ENCODE assay signal across 34 cellular contexts in genomic region chr14:65000868-65001600, GRCh38. TPM values are rescaled to one million over a fixed set of nuclear protein-coding genes. Genes with fewer than 3 reads are reported as not detected.
DNase-seq lines count a peak whose midpoint lies in the region; ATAC-seq, FAIRE-seq and TF ChIP-seq lines count a peak whose summit lies in the region.
"Had no signal": no experiment of that assay in that cellular context is flagged by ENCODE, and none has a peak within 500 bp of the region (broad histone marks: within the 10 kb centered on the region; RNA-seq: fewer than 3 reads in every experiment).

No MANE protein-coding gene starts in this region.

- no peak for TF ChIP-seq CTCF in AG04449 (IDR thresholded peaks at IDR 0.05; ENCODE audit: insufficient read depth, low read length, missing control alignments)
- no peak for TF ChIP-seq CTCF in HEK293 (tag by site-specific recombination; IDR thresholded peaks at IDR 0.05)
- TF ChIP-seq CTCF in astrocyte (IDR thresholded peaks at IDR 0.05; ENCODE audit: insufficient read depth, low read depth, low read length), result no peak
- no peak for TF ChIP-seq CTCF in GM10248 (IDR thresholded peaks at IDR 0.05; ENCODE audit: control extremely low read depth, extremely low read depth, low read depth, missing control alignments)

- H3K9ac ChIP-seq in astrocyte (ENCODE audit: low read length) (no peak overlapping the region), mesenchymal stem cell (ENCODE audit: low read length) (no peak overlapping the region)
- H3K9ac ChIP-seq: BLaER1 had no signal

- H3K4me3 ChIP-seq in AG04449 (ENCODE audit: low read depth, low read length) (no peak overlapping the region), HEK293 (ENCODE audit: low read depth, low read length) (no peak overlapping the region), astrocyte (ENCODE audit: insufficient read depth, low read depth, low read length) (no peak overlapping the region), mesenchymal stem cell (ENCODE audit: insufficient read depth in 1 of 2, low read depth in 1 of 2, low read length in 2 of 2) (no peak overlapping the region)
- H3K4me3 ChIP-seq: BLaER1, gastroesophageal sphincter, ovary, testis had no signal

- peak; percentile 39 for FAIRE-seq in astrocyte (lab: Jason Lieb, UNC)
- FAIRE-seq: colon, GM12892, RCC 7860 had no signal

- H3K27ac ChIP-seq in HEK293 (ENCODE audit: extremely low read depth, low read depth, low read length), result no peak overlapping the region
- H3K27ac ChIP-seq in astrocyte (ENCODE audit: low read depth, low read length), result no peak overlapping the region
- peak overlapping the region; percentile 12 for H3K27ac ChIP-seq in mesenchymal stem cell (ENCODE audit: low read length, poor library complexity, severe bottlenecking)
- H3K27ac ChIP-seq: BLaER1, ovary, testis, VCaP had no signal

- no peak overlapping the region for H4K91ac ChIP-seq in mesenchymal stem cell (ENCODE audit: low read length)

- peak overlapping the region; percentile 24 for H3K4me2 ChIP-seq in astrocyte (ENCODE audit: low read length)
- H3K4me2 ChIP-seq in mesenchymal stem cell (ENCODE audit: low read length, poor library complexity, severe bottlenecking), result no peak overlapping the region
- H3K4me2 ChIP-seq: BLaER1 had no signal

- no peak overlapping the region for H2BK120ac ChIP-seq in mesenchymal stem cell (ENCODE audit: low read depth, low read length)

- H3K14ac ChIP-seq in mesenchymal stem cell (ENCODE audit: low read length in 2 of 2), result no peak overlapping the region

- no peak overlapping the region for H2BK5ac ChIP-seq in mesenchymal stem cell (ENCODE audit: low read depth, low read length, poor library complexity, severe bottlenecking)

- no peak for ATAC-seq in HG03196 (IDR thresholded peaks at IDR 0.05; ENCODE audit: unreplicated experiment)
- no peak for ATAC-seq in activated CD8-positive, alpha-beta T cell treated with anti-CD3 and anti-CD28 coated beads, Interleukin-2, amount 10 ng/mL, durations not matched to agents 7 days and 5 days
- ATAC-seq: activated CD8-positive, alpha-beta memory T cell treated with anti-CD3 and anti-CD28 coated beads, Interleukin-2, amount 10 ng/mL, durations not matched to agents 7 days and 5 days; effector memory CD8-positive, alpha-beta T cell; esophagus mucosa; gastroesophageal sphincter; stimulated activated naive B cell treated with anti-CD40 and anti-IgM and Interleukin-4, amounts not matched to agents 10 μg/mL and 1 μg/mL and 100 μg/mL, for 72 hours had no signal

- no peaks in the 10 kb centered on the region for H3K27me3 Mint-ChIP-seq in astrocyte (ENCODE audit: low read depth, unreplicated experiment)
- no peaks in the 10 kb centered on the region for H3K27me3 Mint-ChIP-seq in activated CD8-positive, alpha-beta T cell treated with anti-CD3 and anti-CD28 coated beads, Interleukin-2, amount 10 ng/mL, durations not matched to agents 7 days and 5 days (ENCODE audit: low read depth)
- H3K27me3 Mint-ChIP-seq: activated CD8-positive, alpha-beta memory T cell treated with anti-CD3 and anti-CD28 coated beads, Interleukin-2, amount 10 ng/mL, durations not matched to agents 7 days and 5 days; activated naive CD4-positive, alpha-beta T cell treated with anti-CD3 and anti-CD28 coated beads, Interleukin-2, amount 50 U/mL, for 24 hours; effector memory CD8-positive, alpha-beta T cell; stimulated activated naive B cell treated with anti-CD40 and anti-IgM and Interleukin-4, amounts not matched to agents 10 μg/mL and 1 μg/mL and 100 μg/mL, for 72 hours had no signal

- H4K8ac ChIP-seq in mesenchymal stem cell (ENCODE audit: low read length), result no peak overlapping the region

- H3K9me3 ChIP-seq in HEK293 (ENCODE audit: control insufficient read depth, insufficient read depth, low read depth, low read length) (no peaks in the 10 kb centered on the region), astrocyte (ENCODE audit: insufficient read depth, low read depth, low read length) (no peaks in the 10 kb centered on the region), mesenchymal stem cell (ENCODE audit: control insufficient read depth, low read length) (no peaks in the 10 kb centered on the region)
- H3K9me3 ChIP-seq: BLaER1, gastroesophageal sphincter, ovary, testis had no signal

- H3K36me3 ChIP-seq in HEK293 (ENCODE audit: control insufficient read depth in 2 of 2, insufficient read depth in 1 of 2, low read length in 2 of 2), result no peaks in the 10 kb centered on the region; a peak in 1 of 3 replicates
- no peaks in the 10 kb centered on the region for H3K36me3 ChIP-seq in astrocyte (ENCODE audit: insufficient read depth, low read length)
- H3K36me3 ChIP-seq in mesenchymal stem cell (ENCODE audit: control insufficient read depth in 1 of 2, insufficient read depth in 2 of 2, low read depth in 1 of 2, low read length in 2 of 2), result no peaks in the 10 kb centered on the region
- H3K36me3 ChIP-seq: ovary had no signal

- H4K20me1 ChIP-seq in astrocyte (ENCODE audit: insufficient read depth, low read length), result no peaks in the 10 kb centered on the region

- H2BK15ac ChIP-seq in mesenchymal stem cell (ENCODE audit: low read depth, poor library complexity, severe bottlenecking), result no peak overlapping the region

- H3K18ac ChIP-seq in mesenchymal stem cell (ENCODE audit: low read depth in 1 of 2, low read length in 2 of 2), result peak overlapping the region in 1 of 2 experiments; percentile 40

- H2BK12ac ChIP-seq in mesenchymal stem cell (ENCODE audit: low read length in 2 of 2), result no peak overlapping the region

- H3K4me1 ChIP-seq in HEK293 (ENCODE audit: control insufficient read depth, insufficient read depth, low read length), result peaks cover 6% of the 10 kb centered on the region; the same call in 1 of the 2 replicates
- peaks cover 27% of the 10 kb centered on the region for H3K4me1 ChIP-seq in astrocyte (ENCODE audit: insufficient read depth, low read length)
- peaks cover 6% of the 10 kb centered on the region for H3K4me1 ChIP-seq in mesenchymal stem cell (ENCODE audit: control insufficient read depth, insufficient read depth, low read depth, low read length)
- H3K4me1 ChIP-seq: BLaER1, testis had no signal

- H3K27ac Mint-ChIP-seq in astrocyte (ENCODE audit: unreplicated experiment), result peak overlapping the region; percentile 43
- H3K27ac Mint-ChIP-seq in activated CD8-positive, alpha-beta T cell treated with anti-CD3 and anti-CD28 coated beads, Interleukin-2, amount 10 ng/mL, durations not matched to agents 7 days and 5 days, result no peak overlapping the region
- H3K27ac Mint-ChIP-seq: activated CD8-positive, alpha-beta memory T cell treated with anti-CD3 and anti-CD28 coated beads, Interleukin-2, amount 10 ng/mL, durations not matched to agents 7 days and 5 days; activated naive CD4-positive, alpha-beta T cell treated with anti-CD3 and anti-CD28 coated beads, Interleukin-2, amount 50 U/mL, for 24 hours; effector memory CD8-positive, alpha-beta T cell; H9; stimulated activated naive B cell treated with anti-CD40 and anti-IgM and Interleukin-4, amounts not matched to agents 10 μg/mL and 1 μg/mL and 100 μg/mL, for 72 hours had no signal

- CTCF ChIA-PET in AG04449 (lab: Yijun Ruan, JAX), result interaction anchor here (2.0 to 17.4 kb wide), 3 partner anchors 11 to 19 kb away, joined by 5 to 186 read pairs (median 21); partner anchors contain the start of gene FNTB
- CTCF ChIA-PET in HEK293 (lab: Yijun Ruan, JAX), result interaction anchor here (0.6 to 1.4 kb wide), 4 partner anchors 16 to 470 kb away, joined by 3 to 7 read pairs (median 3); no protein-coding TSS in a partner anchor
- CTCF ChIA-PET in GM10248 (lab: Yijun Ruan, JAX), result interaction anchor here (0.7 to 13.4 kb wide), 5 partner anchors 11 to 178 kb away, joined by 3 to 114 read pairs (median 3); partner anchors contain the start of gene FNTB
- CTCF ChIA-PET in activated CD8-positive, alpha-beta T cell treated with anti-CD3 and anti-CD28 coated beads, Interleukin-2, amount 10 ng/mL, durations not matched to agents 7 days and 5 days (lab: Charles Lee), result interaction anchor here (1.7 kb wide), 1 partner anchor 10 kb away, joined by 4 read pairs; no protein-coding TSS in a partner anchor

- POLR2A ChIA-PET in AG04449 (lab: Yijun Ruan, JAX), result interaction anchor here (0.7 to 2.8 kb wide), 2 partner anchors 14 to 77 kb away, joined by 4 to 11 read pairs; partner anchors contain the start of gene FNTB
- POLR2A ChIA-PET in HEK293 (lab: Yijun Ruan, JAX), result interaction anchor here (0.7 kb wide), 1 partner anchor 441 kb away, joined by 4 read pairs; no protein-coding TSS in a partner anchor
- POLR2A ChIA-PET in GM10248 (lab: Yijun Ruan, JAX), result no interaction called here
- POLR2A ChIA-PET in activated CD8-positive, alpha-beta T cell treated with anti-CD3 and anti-CD28 coated beads, Interleukin-2, amount 10 ng/mL, durations not matched to agents 7 days and 5 days (lab: Charles Lee), result no interaction called here

- H3K79me1 ChIP-seq in mesenchymal stem cell (replicated peaks; ENCODE audit: low read length, poor library complexity, severe bottlenecking), result peaks cover 20% of the 10 kb centered on the region

- H3K4me1 Mint-ChIP-seq in astrocyte (ENCODE audit: low read depth, unreplicated experiment), result peaks cover 30% of the 10 kb centered on the region
- H3K4me1 Mint-ChIP-seq in activated CD8-positive, alpha-beta T cell treated with anti-CD3 and anti-CD28 coated beads, Interleukin-2, amount 10 ng/mL, durations not matched to agents 7 days and 5 days (ENCODE audit: low read depth), result peaks cover 15% of the 10 kb centered on the region

- H3K4ac ChIP-seq in mesenchymal stem cell (ENCODE audit: low read depth in 1 of 2, low read length in 2 of 2), result no peak overlapping the region

- peaks cover 21% of the 10 kb centered on the region for H3K79me2 ChIP-seq in astrocyte (ENCODE audit: insufficient read depth, low read length)

- H3K4me3 Mint-ChIP-seq in astrocyte (ENCODE audit: unreplicated experiment), result no peak overlapping the region
- no peak overlapping the region for H3K4me3 Mint-ChIP-seq in activated CD8-positive, alpha-beta T cell treated with anti-CD3 and anti-CD28 coated beads, Interleukin-2, amount 10 ng/mL, durations not matched to agents 7 days and 5 days
- H3K4me3 Mint-ChIP-seq: activated CD8-positive, alpha-beta memory T cell treated with anti-CD3 and anti-CD28 coated beads, Interleukin-2, amount 10 ng/mL, durations not matched to agents 7 days and 5 days; activated naive CD4-positive, alpha-beta T cell treated with anti-CD3 and anti-CD28 coated beads, Interleukin-2, amount 50 U/mL, for 24 hours; activated T-helper 1 cell treated with anti-CD3 and anti-CD28 coated beads, Interleukin-12 subunit alpha, Interleukin-12 subunit beta, Interleukin-2, Interleukin-4 antibody, amounts not matched to agents 30 ng/mL and 10 ng/mL and 1 ng/mL, durations not matched to agents 14 hours and 24 hours and 36 hours; effector memory CD8-positive, alpha-beta T cell; H9; stimulated activated naive B cell treated with anti-CD40 and anti-IgM and Interleukin-4, amounts not matched to agents 10 μg/mL and 1 μg/mL and 100 μg/mL, for 72 hours had no signal

- WGBS in mesenchymal stem cell, result 93% methylated on average over 3 of the region's 7 CpGs

- H3K27me3 ChIP-seq in astrocyte (ENCODE audit: insufficient read depth, low read length), result no peaks in the 10 kb centered on the region
- H3K27me3 ChIP-seq in mesenchymal stem cell (ENCODE audit: control insufficient read depth in 1 of 2, insufficient read depth in 1 of 2, low read length in 2 of 2), result no peaks in the 10 kb centered on the region
- H3K27me3 ChIP-seq: BLaER1, gastroesophageal sphincter, ovary, testis had no signal

- H2AFZ ChIP-seq in astrocyte (ENCODE audit: low read depth, low read length) (no peak overlapping the region), mesenchymal stem cell (ENCODE audit: low read depth, low read length) (no peak overlapping the region)

- H3K9me3 Mint-ChIP-seq in astrocyte (ENCODE audit: unreplicated experiment), result no peaks in the 10 kb centered on the region
- no peaks in the 10 kb centered on the region for H3K9me3 Mint-ChIP-seq in activated CD8-positive, alpha-beta T cell treated with anti-CD3 and anti-CD28 coated beads, Interleukin-2, amount 10 ng/mL, durations not matched to agents 7 days and 5 days (ENCODE audit: insufficient read depth)
- H3K9me3 Mint-ChIP-seq: activated naive CD4-positive, alpha-beta T cell treated with anti-CD3 and anti-CD28 coated beads, Interleukin-2, amount 50 U/mL, for 24 hours; activated T-helper 1 cell treated with anti-CD3 and anti-CD28 coated beads, Interleukin-12 subunit alpha, Interleukin-12 subunit beta, Interleukin-2, Interleukin-4 antibody, amounts not matched to agents 30 ng/mL and 10 ng/mL and 1 ng/mL, durations not matched to agents 14 hours and 24 hours and 36 hours; effector memory CD8-positive, alpha-beta T cell; H9; stimulated activated naive B cell treated with anti-CD40 and anti-IgM and Interleukin-4, amounts not matched to agents 10 μg/mL and 1 μg/mL and 100 μg/mL, for 72 hours had no signal

- DNase-seq in AG04449 (ENCODE audit: low read depth, low spot score), result peak; percentile 29
- DNase-seq in astrocyte (ENCODE audit: low read depth), result peak; percentile 79
- no peak for DNase-seq in mesenchymal stem cell
- DNase-seq in NCI-H2029 (lab: John Stamatoyannopoulos, UW), result no peak
- DNase-seq in GM10248 (ENCODE audit: extremely low spot score), result no peak
- no peak for DNase-seq in activated CD8-positive, alpha-beta T cell treated with anti-CD3 and anti-CD28 coated beads, Interleukin-2, amount 10 ng/mL, durations not matched to agents 7 days and 5 days
- DNase-seq: activated CD4-positive, alpha-beta T cell treated with anti-CD3 and anti-CD28 coated beads for 48 hours; activated CD8-positive, alpha-beta memory T cell treated with anti-CD3 and anti-CD28 coated beads, Interleukin-2, amount 10 ng/mL, durations not matched to agents 7 days and 5 days; COR-L47; DMS79 treated with DMSO at 0.1 percent for 48 hours; effector memory CD8-positive, alpha-beta T cell; H9; Kasumi-1; NCI-H1694 treated with DMSO at 0.1 percent for 48 hours; NCI-H2171 treated with DMSO at 0.1 percent for 48 hours; NCI-H526; ovary; retina; stimulated activated CD4-positive, alpha-beta T cell treated with anti-CD3 and anti-CD28 coated beads, Interleukin-4, amount 100 ng/mL, for 1 hour; stimulated activated naive B cell treated with anti-CD40 and anti-IgM and Interleukin-4, amounts not matched to agents 10 μg/mL and 1 μg/mL and 100 μg/mL, for 72 hours; testis had no signal

- H2AK5ac ChIP-seq in mesenchymal stem cell (ENCODE audit: low read length, severe bottlenecking), result peak overlapping the region; percentile 45

- no peaks in the 10 kb centered on the region for H3K36me3 Mint-ChIP-seq in astrocyte (ENCODE audit: low read depth, unreplicated experiment)
- peaks cover 4% of the 10 kb centered on the region for H3K36me3 Mint-ChIP-seq in activated CD8-positive, alpha-beta T cell treated with anti-CD3 and anti-CD28 coated beads, Interleukin-2, amount 10 ng/mL, durations not matched to agents 7 days and 5 days (ENCODE audit: low read depth)

- no peak overlapping the region for H3K23ac ChIP-seq in mesenchymal stem cell (ENCODE audit: low read length in 2 of 2)

RNA-seq across cellular contexts. Expression of gene FNTB, which starts 14.3 kb away (rescaled TPM):
- total RNA-seq in astrocyte, result 19.9 and 20.0 TPM in 2 replicates
- 9.8 TPM for polyA plus RNA-seq in mesenchymal stem cell (2013, experiment 1 of 2)
- polyA plus RNA-seq in mesenchymal stem cell (2013, experiment 2 of 2), result 9.9 TPM
- total RNA-seq in activated CD8-positive, alpha-beta T cell treated with anti-CD3 and anti-CD28 coated beads, Interleukin-2, amount 10 ng/mL, durations not matched to agents 7 days and 5 days, result 10 to 100 TPM; 17.9 to 18.8 TPM

RNA-seq across cellular contexts. Expression of gene RAB15, which starts 28.9 kb away (rescaled TPM):
- 32.1 and 36.3 TPM in 2 replicates for total RNA-seq in astrocyte
- 4.2 TPM for polyA plus RNA-seq in mesenchymal stem cell (2013, experiment 1 of 2)
- polyA plus RNA-seq in mesenchymal stem cell (2013, experiment 2 of 2), result 3.9 TPM
- total RNA-seq in activated CD8-positive, alpha-beta T cell treated with anti-CD3 and anti-CD28 coated beads, Interleukin-2, amount 10 ng/mL, durations not matched to agents 7 days and 5 days, result 1 to 10 TPM; 2.8 to 3.6 TPM

RNA-seq across cellular contexts. Expression of gene GPX2, which starts 58.5 kb away (rescaled TPM):
- not detected in 2 replicates for total RNA-seq in astrocyte
- not detected for polyA plus RNA-seq in mesenchymal stem cell (2013, experiment 1 of 2)
- polyA plus RNA-seq in mesenchymal stem cell (2013, experiment 2 of 2), result not detected
- not detected for total RNA-seq in activated CD8-positive, alpha-beta T cell treated with anti-CD3 and anti-CD28 coated beads, Interleukin-2, amount 10 ng/mL, durations not matched to agents 7 days and 5 days
- total RNA-seq: activated CD8-positive, alpha-beta memory T cell treated with anti-CD3 and anti-CD28 coated beads, Interleukin-2, amount 10 ng/mL, durations not matched to agents 7 days and 5 days; activated T-helper 1 cell treated with anti-CD3 and anti-CD28 coated beads, Interleukin-12 subunit alpha, Interleukin-12 subunit beta, Interleukin-2, Interleukin-4 antibody, amounts not matched to agents 30 ng/mL and 10 ng/mL and 1 ng/mL, durations not matched to agents 14 hours and 24 hours and 36 hours; kidney epithelial cell; lung microvascular endothelial cell had no signal
- polyA plus RNA-seq: ovary had no signal

Comparison
In these comparisons a context has a peak if more than half of its experiments do, and no peak if none do; other contexts are left out.
1. DNase-seq: peak in AG04449 (single experiment) and astrocyte (single experiment); none in mesenchymal stem cell (single experiment), NCI-H2029 (single experiment), GM10248 (single experiment) and activated CD8-positive, alpha-beta T cell treated with anti-CD3 and anti-CD28 coated beads, Interleukin-2, amount 10 ng/mL, durations not matched to agents 7 days and 5 days (single experiment).
2. POLR2A ChIA-PET loops: an anchor here in AG04449 (0.7 to 2.8 kb wide) and HEK293 (0.7 kb wide); none called in GM10248 and activated CD8-positive, alpha-beta T cell treated with anti-CD3 and anti-CD28 coated beads, Interleukin-2, amount 10 ng/mL, durations not matched to agents 7 days and 5 days.